Comparison of ENCODE assay signal across 1 cellular context in genomic region chr19:52338931-52339536, GRCh38. TPM values are rescaled to one million over a fixed set of nuclear protein-coding genes. Genes with fewer than 3 reads are reported as not detected.
"Had no signal": no experiment of that assay in that cellular context is flagged by ENCODE, and none has a peak within 500 bp of the region (broad histone marks: within the 10 kb centered on the region; RNA-seq: fewer than 3 reads in every experiment).

No MANE protein-coding gene starts in this region.

RNA-seq across cellular contexts. Expression of gene ZNF610, which starts 3.0 kb away (rescaled TPM):
- total RNA-seq: ascending aorta had no signal
